Comparison of ENCODE assay signal across 1 cellular context in genomic region chr19:38667552-38668205, GRCh38.
TF ChIP-seq lines count a peak whose summit lies in the region.

No MANE protein-coding gene starts in this region.

TF ChIP-seq in GM23338, 12 proteins besides CTCF, POLR2A, EP300 and RAD21 (continued from another document):
- TF ChIP-seq ZNF462 (CRISPR knock-in tag; IDR thresholded peaks at IDR 0.05) (no peak), ETS1 (IDR thresholded peaks at IDR 0.05) (no peak), EZH2phosphoT487 (IDR thresholded peaks at IDR 0.05; ENCODE audit: unreplicated experiment) (no peak), JUNB (IDR thresholded peaks at IDR 0.05; ENCODE audit: unreplicated experiment) (no peak)
